In genomic region chr3:49639551-49639950, GRCh38 we compare ENCODE assay signal across 24 cellular contexts.
"Had no signal": no experiment of that assay in that cellular context is flagged by ENCODE, and none has a peak within 500 bp of the region (broad histone marks: within the 10 kb centered on the region; RNA-seq: fewer than 3 reads in every experiment).

No MANE protein-coding gene starts in this region.

- H3K27me3 ChIP-seq: adrenal gland, body of pancreas, Peyer's patch had no signal

- FAIRE-seq: K562 had no signal

- H3K9me3 ChIP-seq: adrenal gland, body of pancreas, Peyer's patch had no signal

- ATAC-seq: activated CD8-positive, alpha-beta T cell treated with anti-CD3 and anti-CD28 coated beads, Interleukin-2, amount 10 ng/mL, durations not matched to agents 7 days and 5 days; body of pancreas; K562; T-cell had no signal

- H3K27ac ChIP-seq: adrenal gland, body of pancreas, Peyer's patch, WERI-Rb-1 had no signal

- H3K4me3 ChIP-seq: adrenal gland, body of pancreas, K562, Peyer's patch had no signal

- H3K36me3 ChIP-seq: adrenal gland, Peyer's patch had no signal

- DNase-seq: activated CD4-positive, alpha-beta T cell treated with anti-CD3 and anti-CD28 coated beads for 4 hours; activated CD4-positive, alpha-beta T cell treated with anti-CD3 and anti-CD28 coated beads, Interleukin-2, amount 50 U/mL, for 4 hours; activated CD8-positive, alpha-beta memory T cell treated with anti-CD3 and anti-CD28 coated beads, Interleukin-2, amount 50 U/mL, for 48 hours; activated CD8-positive, alpha-beta T cell treated with anti-CD3 and anti-CD28 coated beads, Interleukin-2, amount 10 ng/mL, durations not matched to agents 7 days and 5 days; activated naive CD4-positive, alpha-beta T cell treated with anti-CD3 and anti-CD28 coated beads, Interleukin-2, amount 50 U/mL, for 16 hours; activated naive CD8-positive, alpha-beta T cell treated with anti-CD3 and anti-CD28 coated beads, Interleukin-2, amount 10 ng/mL, durations not matched to agents 7 days and 5 days; activated T-cell treated with anti-CD3 and anti-CD28 coated beads, Interleukin-2, amount 50 U/mL, for 1 hour; adrenal gland; body of pancreas; cerebellar nuclear complex; Karpas-422; MM.1S; NCI-H1105; NCI-H1436; NCI-H1694 treated with DMSO at 0.1 percent for 48 hours; NCI-H2029 treated with DMSO at 0.1 percent for 48 hours; NCI-H524; Peyer's patch; SHP77; T-cell; T-helper 2 cell; T1000; WERI-Rb-1 had no signal

- H3K4me1 ChIP-seq: body of pancreas, Peyer's patch had no signal
